8 cellular contexts compared by ENCODE assay signal in the genomic region with DNA sequence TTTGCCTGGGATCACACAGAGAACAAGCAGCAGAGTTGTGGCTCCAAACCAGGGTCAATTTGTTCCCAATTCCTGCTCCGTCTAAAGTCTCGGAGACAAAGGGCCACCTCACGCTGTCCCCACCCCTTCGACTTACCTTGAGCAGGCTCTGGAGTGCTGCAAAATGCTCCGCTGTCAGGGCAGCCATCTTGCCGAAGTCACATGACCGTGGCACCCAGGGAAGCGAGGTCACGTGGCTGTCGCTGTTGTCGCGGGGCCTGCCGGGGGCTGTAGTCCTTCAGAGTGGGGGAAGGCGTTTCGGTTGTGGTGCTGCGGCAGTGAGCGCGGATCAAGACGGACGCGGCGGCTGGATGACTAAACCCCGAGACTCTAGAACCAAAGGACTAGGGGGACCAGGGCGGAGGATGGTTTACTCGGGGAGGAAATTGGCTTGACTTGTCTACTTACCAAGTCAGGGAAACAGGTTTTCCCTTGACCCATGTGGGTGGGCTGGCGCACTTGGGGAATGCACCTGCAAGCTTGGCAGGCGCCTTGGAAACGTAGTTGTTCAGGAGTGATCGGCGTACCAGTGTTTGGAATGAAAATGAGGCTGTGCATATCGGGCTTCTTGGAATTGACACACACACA. TPM values are rescaled to one million over a fixed set of nuclear protein-coding genes. Genes with fewer than 3 reads are reported as not detected.
DNase-seq lines count a peak whose midpoint lies in the region; ATAC-seq and TF ChIP-seq lines count a peak whose summit lies in the region.

TSS of gene COMMD9 (minus strand) at position 199 of the 627 bp plus-strand sequence. CDS start at position 187, 12 bp downstream.

- H3K4me3 ChIP-seq in HUES64 (ENCODE audit: low read length): peak within 1 kb of the TSS; percentile 86
- peak within 1 kb of the TSS; percentile 83 for H3K4me3 ChIP-seq in OCI-LY1 (ENCODE audit: low read depth, low read length, poor library complexity, severe bottlenecking)

- CTCF ChIA-PET in Calu3 (lab: Charles Lee): interaction anchor here (1.3 to 2.7 kb wide), 2 partner anchors 189 to 203 kb away, joined by 3 to 8 read pairs; no protein-coding TSS in a partner anchor

- H3K9me3 ChIP-seq in HUES64 (ENCODE audit: insufficient read depth, low read depth, low read length) (no peaks in the 10 kb centered on the region), OCI-LY1 (ENCODE audit: low read length) (no peaks in the 10 kb centered on the region)

- H3K79me2 ChIP-seq in OCI-LY1 (ENCODE audit: insufficient read depth, low read length): no peaks in the 10 kb centered on the region

- H3K9me3 Mint-ChIP-seq in Calu3 (ENCODE audit: low read depth, unreplicated experiment) (no peaks in the 10 kb centered on the region), endothelial cell (ENCODE audit: unreplicated experiment) (no peaks in the 10 kb centered on the region), mesothelial cell of epicardium (no peaks in the 10 kb centered on the region)

- peak within 1 kb of the TSS; percentile 44 for H3K27ac ChIP-seq in HUES64 (ENCODE audit: low read depth, low read length)
- no peak within 1 kb of the TSS for H3K27ac ChIP-seq in OCI-LY1 (ENCODE audit: low read depth, low read length, poor library complexity, severe bottlenecking)

- peaks cover 20% of the 10 kb centered on the region for H3K4me1 Mint-ChIP-seq in Calu3 (ENCODE audit: low read depth, unreplicated experiment)
- peaks cover 21% of the 10 kb centered on the region for H3K4me1 Mint-ChIP-seq in endothelial cell (ENCODE audit: unreplicated experiment)
- peaks cover 22% of the 10 kb centered on the region for H3K4me1 Mint-ChIP-seq in mesothelial cell of epicardium

- TF ChIP-seq CTCF in Calu3 (IDR thresholded peaks at IDR 0.05; ENCODE audit: unreplicated experiment) (no peak), OCI-LY1 (IDR thresholded peaks at IDR 0.05; ENCODE audit: low read length) (no peak), endothelial cell (IDR thresholded peaks at IDR 0.05; ENCODE audit: unreplicated experiment) (no peak), mesothelial cell of epicardium (IDR thresholded peaks at IDR 0.05; ENCODE audit: unreplicated experiment) (no peak)

- H3K4me3 Mint-ChIP-seq in Calu3 (ENCODE audit: low read depth, unreplicated experiment): peak within 1 kb of the TSS; percentile 91
- H3K4me3 Mint-ChIP-seq in endothelial cell (ENCODE audit: unreplicated experiment): peak within 1 kb of the TSS; percentile 99
- peak within 1 kb of the TSS; percentile 95 for H3K4me3 Mint-ChIP-seq in mesothelial cell of epicardium

- H3K27me3 ChIP-seq in HUES64 (ENCODE audit: insufficient read depth, low read length): peaks cover 18% of the 10 kb centered on the region
- no peaks in the 10 kb centered on the region for H3K27me3 ChIP-seq in OCI-LY1 (ENCODE audit: insufficient read depth, low read length)

- H3K9ac ChIP-seq in HUES64 (ENCODE audit: low read depth, low read length) (peak within 1 kb of the TSS; percentile 89), OCI-LY1 (ENCODE audit: low read length) (peak within 1 kb of the TSS; percentile 69)

- peak within 1 kb of the TSS; percentile 65 for H3K4me2 ChIP-seq in OCI-LY1 (ENCODE audit: low read length)

- H3K36me3 ChIP-seq in HUES64 (ENCODE audit: insufficient read depth, low read length) (no peaks in the 10 kb centered on the region), OCI-LY1 (ENCODE audit: insufficient read depth, low read length) (no peaks in the 10 kb centered on the region)

- H3F3A ChIP-seq in OCI-LY1 (ENCODE audit: insufficient read depth, low read length): no peaks in the 10 kb centered on the region

- no peaks in the 10 kb centered on the region for H4K20me1 ChIP-seq in OCI-LY1 (ENCODE audit: insufficient read depth, low read length)

- H2AFZ ChIP-seq in OCI-LY1 (ENCODE audit: low read length): peak within 1 kb of the TSS; percentile 70

- H3K4me1 ChIP-seq in HUES64 (ENCODE audit: insufficient read depth, low read length) (no peaks in the 10 kb centered on the region), OCI-LY1 (ENCODE audit: insufficient read depth, low read length, severe bottlenecking) (peaks cover 18% of the 10 kb centered on the region)

- WGBS in HUES64: 2% methylated on average over 30 of the region's 31 CpGs

- intact Hi-C loops in Calu3 (cut with micrococcal nuclease; ENCODE audit: unreplicated experiment): no loop called here

- H3K36me3 Mint-ChIP-seq in Calu3 (ENCODE audit: insufficient read depth, unreplicated experiment) (peaks cover 17% of the 10 kb centered on the region), endothelial cell (ENCODE audit: low read depth, unreplicated experiment) (no peaks in the 10 kb centered on the region), mesothelial cell of epicardium (no peaks in the 10 kb centered on the region)

- no TSS peak for BruUV-seq in Calu3 (replicated peaks; lab: Mats Ljungman, UMichigan)

- peak; percentile 99 for ATAC-seq in GM21447 (IDR thresholded peaks at IDR 0.05; ENCODE audit: unreplicated experiment)

- H3K9me2 ChIP-seq in OCI-LY1 (ENCODE audit: low read depth, low read length): no peaks in the 10 kb centered on the region

- DNase-seq in Calu3 (peak; percentile 94), endothelial cell (ENCODE audit: low spot score) (peak; percentile 90), mesothelial cell of epicardium (ENCODE audit: low spot score in 2 of 2, unreplicated experiment in 2 of 2) (peak; percentile 89 to 91)
- peak; percentile 95 for DNase-seq in activated CD8-positive, alpha-beta memory T cell treated with anti-CD3 and anti-CD28 coated beads, Interleukin-2, amount 50 U/mL, for 48 hours
- DNase-seq in stimulated activated CD8-positive, alpha-beta memory T cell treated with anti-CD3 and anti-CD28 coated beads, Interleukin-15, amount 100 ng/mL, for 48 hours (ENCODE audit: low read depth in 2 of 2): peak; percentile 93

- no peaks in the 10 kb centered on the region for H3K27me3 Mint-ChIP-seq in Calu3 (ENCODE audit: unreplicated experiment)
- peaks cover 7% of the 10 kb centered on the region for H3K27me3 Mint-ChIP-seq in endothelial cell (ENCODE audit: unreplicated experiment)
- no peaks in the 10 kb centered on the region for H3K27me3 Mint-ChIP-seq in mesothelial cell of epicardium (ENCODE audit: low read depth)

- H3K27ac Mint-ChIP-seq in Calu3 (ENCODE audit: unreplicated experiment): peak within 1 kb of the TSS; percentile 91
- peak within 1 kb of the TSS; percentile 85 for H3K27ac Mint-ChIP-seq in endothelial cell (ENCODE audit: unreplicated experiment)
- peak within 1 kb of the TSS; percentile 97 for H3K27ac Mint-ChIP-seq in mesothelial cell of epicardium

RNA-seq across cellular contexts. Expression of gene COMMD9, which starts in this region (rescaled TPM):
- total RNA-seq in Calu3 (2022): 40.7 and 44.1 TPM in 2 replicates
- polyA plus RNA-seq in HUES64 (2013, experiment 1 of 2): 42.1 TPM
- 38.1 TPM for polyA plus RNA-seq in HUES64 (2013, experiment 2 of 2)
- total RNA-seq in endothelial cell (ENCODE audit: unreplicated experiment): 66.1 TPM
- total RNA-seq in mesothelial cell of epicardium: 50.5 to 55.3 TPM (median 53.5 TPM) in 3 replicates
